17 cellular contexts compared by ENCODE assay signal in genomic region chr9:36834736-36835135, GRCh38.
DNase-seq lines count a peak whose midpoint lies in the region; ATAC-seq and TF ChIP-seq lines count a peak whose summit lies in the region.
"Had no signal": no experiment of that assay in that cellular context is flagged by ENCODE, and none has a peak within 500 bp of the region (broad histone marks: within the 10 kb centered on the region; RNA-seq: fewer than 3 reads in every experiment).

No MANE protein-coding gene starts in this region.

- H3K4me1 Mint-ChIP-seq in natural killer cell treated with Interleukin-12 subunit alpha and Interleukin-12 subunit beta and Interleukin-15 and Interleukin-18, amount 100 ng/mL, for 72 hours (ENCODE audit: low read depth in 2 of 2), result peaks cover 0 to 5% of the 10 kb centered on the region in 2 donors
- H3K4me1 Mint-ChIP-seq in natural killer cell, result no peaks in the 10 kb centered on the region
- H3K4me1 Mint-ChIP-seq in activated T-helper 1 cell treated with anti-CD3 and anti-CD28 coated beads, Interleukin-12 subunit alpha, Interleukin-12 subunit beta, Interleukin-2, Interleukin-4 antibody, amounts not matched to agents 30 ng/mL and 10 ng/mL and 1 ng/mL, durations not matched to agents 14 hours and 24 hours and 36 hours (ENCODE audit: low read depth), result no peaks in the 10 kb centered on the region
- H3K4me1 Mint-ChIP-seq in CD4-positive, alpha-beta memory T cell, result no peaks in the 10 kb centered on the region

- CTCF ChIA-PET in CD4-positive, alpha-beta memory T cell (lab: Charles Lee; ENCODE audit: partially characterized antibody), result no interaction called here

- H3K79me2 ChIP-seq in osteoblast (ENCODE audit: insufficient read depth, low read length), result no peaks in the 10 kb centered on the region

- no peak overlapping the region for H2AFZ ChIP-seq in osteoblast (ENCODE audit: low read length)

- H3K9me3 ChIP-seq in adipocyte (ENCODE audit: control insufficient read depth, low read length), result no peaks in the 10 kb centered on the region
- no peaks in the 10 kb centered on the region for H3K9me3 ChIP-seq in osteoblast (ENCODE audit: low read depth, low read length)
- no peaks in the 10 kb centered on the region for H3K9me3 ChIP-seq in CD4-positive, alpha-beta memory T cell (ENCODE audit: control insufficient read depth in 1 of 2, low read length in 2 of 2)

- no peaks in the 10 kb centered on the region for H3K9me3 Mint-ChIP-seq in natural killer cell treated with Interleukin-12 subunit alpha and Interleukin-12 subunit beta and Interleukin-15 and Interleukin-18, amount 100 ng/mL, for 72 hours
- H3K9me3 Mint-ChIP-seq in natural killer cell, result no peaks in the 10 kb centered on the region
- H3K9me3 Mint-ChIP-seq in activated T-helper 1 cell treated with anti-CD3 and anti-CD28 coated beads, Interleukin-12 subunit alpha, Interleukin-12 subunit beta, Interleukin-2, Interleukin-4 antibody, amounts not matched to agents 30 ng/mL and 10 ng/mL and 1 ng/mL, durations not matched to agents 14 hours and 24 hours and 36 hours, result no peaks in the 10 kb centered on the region
- H3K9me3 Mint-ChIP-seq in CD4-positive, alpha-beta memory T cell, result no peaks in the 10 kb centered on the region
- H3K9me3 Mint-ChIP-seq: CD4-positive, alpha-beta T cell; H9 had no signal

- ATAC-seq in natural killer cell treated with Interleukin-12 subunit alpha and Interleukin-12 subunit beta and Interleukin-15 and Interleukin-18, amount 100 ng/mL, for 72 hours, result no peak
- ATAC-seq in natural killer cell (no peak), HG03378 (IDR thresholded peaks at IDR 0.05; ENCODE audit: unreplicated experiment) (no peak), GM21528 (IDR thresholded peaks at IDR 0.05; ENCODE audit: low FRiP score, unreplicated experiment) (no peak)
- ATAC-seq: HepG2 had no signal

- intact Hi-C loops in natural killer cell (cut with micrococcal nuclease), result no loop called here
- intact Hi-C loops in activated T-helper 1 cell treated with anti-CD3 and anti-CD28 coated beads, Interleukin-12 subunit alpha, Interleukin-12 subunit beta, Interleukin-2, Interleukin-4 antibody, amounts not matched to agents 30 ng/mL and 10 ng/mL and 1 ng/mL, durations not matched to agents 14 hours and 24 hours and 36 hours (cut with micrococcal nuclease), result no loop called here
- intact Hi-C loops in CD4-positive, alpha-beta memory T cell (cut with micrococcal nuclease), result no loop called here

- no peak overlapping the region for H3K27ac Mint-ChIP-seq in natural killer cell treated with Interleukin-12 subunit alpha and Interleukin-12 subunit beta and Interleukin-15 and Interleukin-18, amount 100 ng/mL, for 72 hours
- H3K27ac Mint-ChIP-seq in natural killer cell, result no peak overlapping the region
- no peak overlapping the region for H3K27ac Mint-ChIP-seq in activated T-helper 1 cell treated with anti-CD3 and anti-CD28 coated beads, Interleukin-12 subunit alpha, Interleukin-12 subunit beta, Interleukin-2, Interleukin-4 antibody, amounts not matched to agents 30 ng/mL and 10 ng/mL and 1 ng/mL, durations not matched to agents 14 hours and 24 hours and 36 hours
- no peak overlapping the region for H3K27ac Mint-ChIP-seq in CD4-positive, alpha-beta memory T cell
- H3K27ac Mint-ChIP-seq: CD4-positive, alpha-beta T cell had no signal

- H3K4me3 ChIP-seq in adipocyte (ENCODE audit: low read length) (no peak overlapping the region), osteoblast (ENCODE audit: insufficient read depth, low read length) (no peak overlapping the region)
- no peak overlapping the region for H3K4me3 ChIP-seq in CD4-positive, alpha-beta memory T cell (ENCODE audit: low read length in 2 of 2)

- no peak overlapping the region for H3K4me3 Mint-ChIP-seq in natural killer cell treated with Interleukin-12 subunit alpha and Interleukin-12 subunit beta and Interleukin-15 and Interleukin-18, amount 100 ng/mL, for 72 hours
- H3K4me3 Mint-ChIP-seq in natural killer cell, result no peak overlapping the region
- H3K4me3 Mint-ChIP-seq in activated T-helper 1 cell treated with anti-CD3 and anti-CD28 coated beads, Interleukin-12 subunit alpha, Interleukin-12 subunit beta, Interleukin-2, Interleukin-4 antibody, amounts not matched to agents 30 ng/mL and 10 ng/mL and 1 ng/mL, durations not matched to agents 14 hours and 24 hours and 36 hours, result no peak overlapping the region
- H3K4me3 Mint-ChIP-seq in CD4-positive, alpha-beta memory T cell, result no peak overlapping the region
- H3K4me3 Mint-ChIP-seq: CD4-positive, alpha-beta T cell; H9 had no signal

- H3K27me3 ChIP-seq in adipocyte (replicated peaks; ENCODE audit: control insufficient read depth, insufficient read depth, low read length), result peaks cover 47% of the 10 kb centered on the region
- peaks cover 12% of the 10 kb centered on the region for H3K27me3 ChIP-seq in osteoblast (ENCODE audit: insufficient read depth, low read length)
- no peaks in the 10 kb centered on the region for H3K27me3 ChIP-seq in CD4-positive, alpha-beta memory T cell (ENCODE audit: insufficient read depth, low read length)

- peaks cover 0 to 6% of the 10 kb centered on the region in 2 donors for H3K27me3 Mint-ChIP-seq in natural killer cell treated with Interleukin-12 subunit alpha and Interleukin-12 subunit beta and Interleukin-15 and Interleukin-18, amount 100 ng/mL, for 72 hours
- H3K27me3 Mint-ChIP-seq in natural killer cell (ENCODE audit: low read depth in 2 of 2), result no peaks in the 10 kb centered on the region
- peaks cover 7% of the 10 kb centered on the region for H3K27me3 Mint-ChIP-seq in activated T-helper 1 cell treated with anti-CD3 and anti-CD28 coated beads, Interleukin-12 subunit alpha, Interleukin-12 subunit beta, Interleukin-2, Interleukin-4 antibody, amounts not matched to agents 30 ng/mL and 10 ng/mL and 1 ng/mL, durations not matched to agents 14 hours and 24 hours and 36 hours (ENCODE audit: insufficient read depth)
- peaks cover 3 to 4% of the 10 kb centered on the region in 2 donors for H3K27me3 Mint-ChIP-seq in CD4-positive, alpha-beta memory T cell
- H3K27me3 Mint-ChIP-seq: CD4-positive, alpha-beta T cell had no signal

- H3K36me3 ChIP-seq in adipocyte (ENCODE audit: control insufficient read depth, insufficient read depth, low read length, severe bottlenecking) (no peaks in the 10 kb centered on the region), osteoblast (ENCODE audit: insufficient read depth, low read length) (no peaks in the 10 kb centered on the region)
- no peaks in the 10 kb centered on the region for H3K36me3 ChIP-seq in CD4-positive, alpha-beta memory T cell (ENCODE audit: insufficient read depth, low read length)

- no peaks in the 10 kb centered on the region for H3K36me3 Mint-ChIP-seq in natural killer cell treated with Interleukin-12 subunit alpha and Interleukin-12 subunit beta and Interleukin-15 and Interleukin-18, amount 100 ng/mL, for 72 hours
- no peaks in the 10 kb centered on the region for H3K36me3 Mint-ChIP-seq in natural killer cell
- H3K36me3 Mint-ChIP-seq in activated T-helper 1 cell treated with anti-CD3 and anti-CD28 coated beads, Interleukin-12 subunit alpha, Interleukin-12 subunit beta, Interleukin-2, Interleukin-4 antibody, amounts not matched to agents 30 ng/mL and 10 ng/mL and 1 ng/mL, durations not matched to agents 14 hours and 24 hours and 36 hours (ENCODE audit: low read depth), result no peaks in the 10 kb centered on the region
- no peaks in the 10 kb centered on the region for H3K36me3 Mint-ChIP-seq in CD4-positive, alpha-beta memory T cell

- peak; percentile 40 for DNase-seq in natural killer cell treated with Interleukin-12 subunit alpha and Interleukin-12 subunit beta and Interleukin-15 and Interleukin-18, amount 100 ng/mL, for 72 hours (ENCODE audit: low spot score)
- no peak for DNase-seq in natural killer cell
- no peak for DNase-seq in adipocyte (ENCODE audit: low read depth)
- peak; percentile 76 for DNase-seq in osteoblast (ENCODE audit: insufficient read length, low spot score, missing footprints)
- no peak for DNase-seq in activated T-helper 1 cell treated with anti-CD3 and anti-CD28 coated beads, Interleukin-12 subunit alpha, Interleukin-12 subunit beta, Interleukin-2, Interleukin-4 antibody, amounts not matched to agents 30 ng/mL and 10 ng/mL and 1 ng/mL, durations not matched to agents 14 hours and 24 hours and 36 hours (ENCODE audit: low spot score)
- DNase-seq in CD4-positive, alpha-beta memory T cell, result no peak
- DNase-seq: CD4-positive, alpha-beta T cell; DMS79; Kasumi-1; NCI-H187 treated with DMSO at 0.1 percent for 48 hours; NCI-H446; NCI-H748 treated with DMSO at 0.1 percent for 48 hours; SIG-M5 had no signal

- TF ChIP-seq CTCF in natural killer cell (IDR thresholded peaks at IDR 0.05) (no peak), osteoblast (IDR thresholded peaks at IDR 0.05; ENCODE audit: extremely low read depth, low read depth, low read length) (no peak)

- no peak overlapping the region for H3K4me2 ChIP-seq in osteoblast (ENCODE audit: insufficient read depth, low read length)

- no peaks in the 10 kb centered on the region for H4K20me1 ChIP-seq in osteoblast (ENCODE audit: insufficient read depth, low read length)

- no peak overlapping the region for H3K27ac ChIP-seq in osteoblast (ENCODE audit: low read depth, low read length)
- no peak overlapping the region for H3K27ac ChIP-seq in CD4-positive, alpha-beta memory T cell (ENCODE audit: low read depth, low read length)

- POLR2A ChIA-PET in CD4-positive, alpha-beta memory T cell (lab: Charles Lee; ENCODE audit: partially characterized antibody), result no interaction called here

- H3K4me1 ChIP-seq in adipocyte (ENCODE audit: control insufficient read depth, insufficient read depth, low read length) (peaks cover 24% of the 10 kb centered on the region), osteoblast (ENCODE audit: insufficient read depth, low read length) (no peaks in the 10 kb centered on the region)
- no peaks in the 10 kb centered on the region for H3K4me1 ChIP-seq in CD4-positive, alpha-beta memory T cell (ENCODE audit: insufficient read depth, low read length)

- H3K9ac ChIP-seq in adipocyte (ENCODE audit: low read length), result peak overlapping the region; percentile 37

Comparison
In these comparisons a context has a peak if more than half of its experiments do, and no peak if none do; other contexts are left out.
1. DNase-seq: peak in natural killer cell treated with Interleukin-12 subunit alpha and Interleukin-12 subunit beta and Interleukin-15 and Interleukin-18, amount 100 ng/mL, for 72 hours (single experiment) and osteoblast (single experiment); none in natural killer cell (single experiment), adipocyte (single experiment), activated T-helper 1 cell treated with anti-CD3 and anti-CD28 coated beads, Interleukin-12 subunit alpha, Interleukin-12 subunit beta, Interleukin-2, Interleukin-4 antibody, amounts not matched to agents 30 ng/mL and 10 ng/mL and 1 ng/mL, durations not matched to agents 14 hours and 24 hours and 36 hours (single experiment) and CD4-positive, alpha-beta memory T cell (0 of 5).